In the genomic region with DNA sequence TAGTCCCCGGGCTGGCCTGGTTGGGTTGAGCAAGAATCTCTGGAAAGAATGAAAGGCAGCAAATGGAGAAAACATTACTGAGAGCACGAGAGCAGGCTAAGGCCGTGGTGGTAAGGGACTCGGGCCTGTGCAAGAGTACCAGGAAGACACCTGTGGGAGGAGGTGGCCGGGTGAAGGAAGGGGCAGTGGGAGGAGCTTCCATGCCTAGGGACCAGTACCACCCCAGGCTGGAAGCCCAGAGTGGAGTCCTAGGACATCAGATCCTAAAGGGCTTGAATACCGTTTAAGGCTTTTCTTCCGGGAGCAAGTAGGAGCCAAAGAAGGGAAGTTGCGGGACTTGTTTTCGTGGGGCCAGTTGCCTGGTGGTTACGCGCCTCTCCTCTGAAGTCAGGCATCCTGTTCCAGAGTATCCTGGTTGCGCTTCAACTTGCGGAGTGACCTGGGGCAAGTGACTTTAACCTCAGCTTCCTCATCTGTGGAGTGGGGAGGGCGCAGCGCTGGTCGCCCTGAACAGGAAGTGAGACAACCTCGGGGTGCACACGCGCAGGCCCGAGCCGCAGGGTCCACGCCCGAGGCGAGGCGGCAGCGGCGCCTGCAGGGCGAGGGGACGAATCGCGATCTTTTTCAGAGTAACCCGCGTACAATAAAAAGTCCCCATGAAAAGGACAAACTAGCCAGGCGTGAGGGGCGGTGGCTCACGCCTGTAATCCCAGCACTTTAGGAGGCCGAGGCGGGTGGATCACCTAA, we compare ENCODE assay signal across 8 cellular contexts. TPM values are rescaled to one million over a fixed set of nuclear protein-coding genes. Genes with fewer than 3 reads are reported as not detected.
DNase-seq lines count a peak whose midpoint lies in the region; ATAC-seq and TF ChIP-seq lines count a peak whose summit lies in the region.

No MANE protein-coding gene starts in this region.

- no TSS peak for BruUV-seq in HCT116 (replicated peaks; lab: Mats Ljungman, UMichigan)

- intact Hi-C loops in HCT116 (cut with micrococcal nuclease) (loop anchor here (1.0 to 10.0 kb wide), 5 partner anchors 77 to 325 kb away; a partner anchor contains a TSS), left cardiac atrium (cut with DNase I) (loop anchor here (5.0 kb wide), 2 partner anchors 77 to 87 kb away; no protein-coding TSS in a partner anchor)

- H3K27ac Mint-ChIP-seq in progenitor cell of endocrine pancreas, result peak overlapping the region; percentile 99

- H3K4me3 ChIP-seq in GM06990 (replicated peaks; ENCODE audit: low read depth, low read length) (peak overlapping the region; percentile 97), HCT116 (replicated peaks in 1 of 2; ENCODE audit: low read depth in 1 of 2, low read length in 2 of 2) (peak overlapping the region; percentile 86 to 100), SU-DHL-6 (ENCODE audit: insufficient read depth, low read length, poor library complexity, severe bottlenecking) (peak overlapping the region; percentile 89), adipocyte (ENCODE audit: low read length) (peak overlapping the region; percentile 86)

- peak; percentile 94 for TF ChIP-seq CTCF in GM06990 (IDR thresholded peaks at IDR 0.05; ENCODE audit: insufficient read depth, low read length, poor library complexity, severe bottlenecking)
- peak in 2 of 3 experiments; percentile 46 to 58; a peak in 4 of 6 replicates for TF ChIP-seq CTCF in HCT116 (IDR thresholded peaks at IDR 0.05 in 2 of 3, conservative IDR thresholded peaks at IDR 0.05 in 1 of 3; ENCODE audit: borderline replicate concordance in 1 of 3, insufficient read depth in 1 of 3, low read depth in 2 of 3, low read length in 2 of 3)
- TF ChIP-seq CTCF in SU-DHL-6 (IDR thresholded peaks at IDR 0.05; ENCODE audit: insufficient read depth, low read length, poor library complexity, severe bottlenecking), result peak; percentile 49
- TF ChIP-seq CTCF in progenitor cell of endocrine pancreas (IDR thresholded peaks at IDR 0.05; ENCODE audit: unreplicated experiment), result peak; percentile 64

- DNase-seq in GM06990 (ENCODE audit: extremely low read depth, insufficient read length) (peak; percentile 96), HCT116 (ENCODE audit: low read depth, low spot score) (peak; percentile 60), MV-4-11 (lab: John Stamatoyannopoulos, UW) (peak; percentile 99), adipocyte (ENCODE audit: low read depth) (peak; percentile 89), left cardiac atrium (peak; percentile 90), progenitor cell of endocrine pancreas (ENCODE audit: low spot score, unreplicated experiment) (peak; percentile 50), ureter (ENCODE audit: low spot score) (peak; percentile 90)

- no peaks in the 10 kb centered on the region for H3K27me3 ChIP-seq in GM06990 (replicated peaks; ENCODE audit: control insufficient read depth, insufficient read depth, low read length)
- H3K27me3 ChIP-seq in HCT116 (ENCODE audit: insufficient read depth, low read length), result no peaks in the 10 kb centered on the region
- H3K27me3 ChIP-seq in SU-DHL-6 (ENCODE audit: low read length), result no peaks in the 10 kb centered on the region
- no peaks in the 10 kb centered on the region for H3K27me3 ChIP-seq in adipocyte (replicated peaks; ENCODE audit: control insufficient read depth, insufficient read depth, low read length)

- no peaks in the 10 kb centered on the region for H3K9me2 ChIP-seq in HCT116 (ENCODE audit: insufficient read depth)
- no peaks in the 10 kb centered on the region for H3K9me2 ChIP-seq in SU-DHL-6 (replicated peaks; ENCODE audit: insufficient read depth, low read length)

- H4K20me1 ChIP-seq in HCT116 (ENCODE audit: insufficient read depth) (no peaks in the 10 kb centered on the region), SU-DHL-6 (ENCODE audit: low read depth, low read length) (no peaks in the 10 kb centered on the region)

- H3K27ac ChIP-seq in HCT116 (ENCODE audit: low read depth, low read length) (peak overlapping the region; percentile 93), SU-DHL-6 (ENCODE audit: low read depth, low read length) (peak overlapping the region; percentile 77)

- RAD21 ChIA-PET in HCT116 (lab: Charles Lee; ENCODE audit: low non-redundant PET in 1 of 2, low total read pairs in 2 of 2, uncharacterized antibody in 2 of 2, unreplicated experiment in 2 of 2), result interaction anchor here (1.0 to 1.7 kb wide), 4 partner anchors 165 to 326 kb away, joined by 3 to 8 read pairs (median 4); a partner anchor contains a TSS

- H3K36me3 Mint-ChIP-seq in progenitor cell of endocrine pancreas (ENCODE audit: insufficient read depth), result peaks cover 6% of the 10 kb centered on the region

- TF ChIP-seq POLR2A in HCT116 (IDR thresholded peaks at IDR 0.05; ENCODE audit: borderline replicate concordance, extremely low read depth, insufficient read depth, insufficient read length), result no peak

- H3K4me1 ChIP-seq in HCT116 (ENCODE audit: control insufficient read depth in 1 of 2, insufficient read depth in 2 of 2, low read length in 2 of 2) (peaks cover 14 to 25% of the 10 kb centered on the region in 2 experiments), adipocyte (ENCODE audit: control insufficient read depth, insufficient read depth, low read length) (peaks cover 12% of the 10 kb centered on the region)

- CTCF ChIA-PET in HCT116 (lab: Charles Lee), result interaction anchor here (0.9 to 2.0 kb wide), 6 partner anchors 30 to 320 kb away, joined by 3 to 13 read pairs (median 5); a partner anchor contains a TSS

- H3K4me2 ChIP-seq in HCT116 (ENCODE audit: low read length) (peak overlapping the region; percentile 88), SU-DHL-6 (ENCODE audit: low read depth, low read length, poor library complexity, severe bottlenecking) (peak overlapping the region; percentile 77)

- peak overlapping the region; percentile 94 for H3K4me3 Mint-ChIP-seq in progenitor cell of endocrine pancreas (ENCODE audit: low read depth)

- TF ChIP-seq RAD21 in HCT116 (IDR thresholded peaks at IDR 0.05; ENCODE audit: low read depth), result no peak

- ATAC-seq in HCT116, result peak; percentile 58
- peak; percentile 83 to 84 for ATAC-seq in left cardiac atrium

- H3K9me3 ChIP-seq in HCT116 (ENCODE audit: control insufficient read depth in 1 of 2, insufficient read depth in 1 of 2, low read depth in 1 of 2, low read length in 2 of 2) (no peaks in the 10 kb centered on the region), SU-DHL-6 (ENCODE audit: insufficient read depth, low read length) (no peaks in the 10 kb centered on the region), adipocyte (ENCODE audit: control insufficient read depth, low read length) (no peaks in the 10 kb centered on the region)

- peaks cover 16% of the 10 kb centered on the region for H3K4me1 Mint-ChIP-seq in progenitor cell of endocrine pancreas (ENCODE audit: low read depth)

- peaks cover 51% of the 10 kb centered on the region for H3K79me2 ChIP-seq in HCT116 (ENCODE audit: insufficient read depth, low read length)
- H3K79me2 ChIP-seq in SU-DHL-6 (ENCODE audit: insufficient read depth, low read length), result peaks cover 17% of the 10 kb centered on the region

- H3F3A ChIP-seq in SU-DHL-6 (ENCODE audit: insufficient read depth), result peaks cover 8% of the 10 kb centered on the region

- H3K9ac ChIP-seq in HCT116 (ENCODE audit: low read length) (peak overlapping the region; percentile 100), SU-DHL-6 (ENCODE audit: low read length) (peak overlapping the region; percentile 86), adipocyte (ENCODE audit: low read length) (peak overlapping the region; percentile 100)

- H2AFZ ChIP-seq in HCT116 (ENCODE audit: low read depth, low read length, poor library complexity, severe bottlenecking) (no peak overlapping the region), SU-DHL-6 (ENCODE audit: low read depth, low read length, severe bottlenecking) (peak overlapping the region; percentile 73)

- H3K27me3 Mint-ChIP-seq in progenitor cell of endocrine pancreas, result no peaks in the 10 kb centered on the region

- no peaks in the 10 kb centered on the region for H3K9me3 Mint-ChIP-seq in progenitor cell of endocrine pancreas (ENCODE audit: low read depth)

- POLR2A ChIA-PET in HCT116 (lab: Charles Lee), result interaction anchor here (0.7 to 3.2 kb wide), 7 partner anchors 9 to 326 kb away, joined by 3 to 15 read pairs (median 4); a partner anchor contains a TSS

- peaks cover 10% of the 10 kb centered on the region for H3K36me3 ChIP-seq in GM06990 (ENCODE audit: control insufficient read depth, insufficient read depth, low read length)
- peaks cover 4 to 22% of the 10 kb centered on the region in 2 experiments for H3K36me3 ChIP-seq in HCT116 (ENCODE audit: control insufficient read depth in 1 of 2, insufficient read depth in 2 of 2, low read length in 2 of 2)
- no peaks in the 10 kb centered on the region for H3K36me3 ChIP-seq in SU-DHL-6 (ENCODE audit: low read length)
- peaks cover 23% of the 10 kb centered on the region for H3K36me3 ChIP-seq in adipocyte (ENCODE audit: control insufficient read depth, insufficient read depth, low read length, severe bottlenecking)

TF ChIP-seq in HCT116, 20 proteins besides CTCF, POLR2A, EP300 and RAD21:
- no peak for TF ChIP-seq SRF (IDR thresholded peaks at IDR 0.05; ENCODE audit: low read depth)
- TF ChIP-seq JUND (IDR thresholded peaks at IDR 0.05), result no peak
- peak; percentile 48; the same call in 1 of the 2 replicates for TF ChIP-seq ZFX (IDR thresholded peaks at IDR 0.05)
- no peak for TF ChIP-seq EGR1 (IDR thresholded peaks at IDR 0.05; ENCODE audit: low read depth)
- TF ChIP-seq POLR2AphosphoS5 (IDR thresholded peaks at IDR 0.05; ENCODE audit: low read depth, low read length), result peak; percentile 76

RNA-seq across cellular contexts. Expression of a gene that starts 1.1 kb away (rescaled TPM):
- total RNA-seq in HCT116 (2021; ENCODE audit: unreplicated experiment), result 149 TPM
- 105 and 113 TPM in 2 replicates for polyA plus RNA-seq in HCT116 (2012)
- 10 to 100 TPM; 67.5 to 68.7 TPM for total RNA-seq in left cardiac atrium
- 85.0 and 88.1 TPM in 2 replicates for total RNA-seq in progenitor cell of endocrine pancreas
- 85.4 TPM for total RNA-seq in ureter

RNA-seq across cellular contexts. Expression of a gene that starts 2.7 kb away (rescaled TPM):
- total RNA-seq in HCT116 (2021; ENCODE audit: unreplicated experiment) (not detected), left cardiac atrium (not detected), progenitor cell of endocrine pancreas (not detected in 2 replicates), ureter (not detected)
- 0.86 TPM in 1 of 2 replicates, not detected in the other for polyA plus RNA-seq in HCT116 (2012)

RNA-seq across cellular contexts. Expression of a gene that starts 31.0 kb away (rescaled TPM):
- total RNA-seq in HCT116 (2021; ENCODE audit: unreplicated experiment) (38.3 TPM), left cardiac atrium (10 to 100 TPM; 41.9 to 53.4 TPM), progenitor cell of endocrine pancreas (41.8 and 42.3 TPM in 2 replicates), ureter (52.4 TPM)
- 27.0 and 27.6 TPM in 2 replicates for polyA plus RNA-seq in HCT116 (2012)

RNA-seq across cellular contexts. Expression of a gene that starts 32.9 kb away (rescaled TPM):
- total RNA-seq in HCT116 (2021; ENCODE audit: unreplicated experiment) (10.7 TPM), left cardiac atrium (10 to 100 TPM; 12.7 to 17.0 TPM), progenitor cell of endocrine pancreas (31.2 and 32.2 TPM in 2 replicates), ureter (10.2 TPM)
- 4.1 and 4.8 TPM in 2 replicates for polyA plus RNA-seq in HCT116 (2012)

Comparison
In these comparisons a context has a peak if more than half of its experiments do, and no peak if none do; other contexts are left out.
1. Peak in every context shown above with its lines: DNase-seq, ATAC-seq, H3K4me3 ChIP-seq and H3K27ac ChIP-seq.